In the genomic region with DNA sequence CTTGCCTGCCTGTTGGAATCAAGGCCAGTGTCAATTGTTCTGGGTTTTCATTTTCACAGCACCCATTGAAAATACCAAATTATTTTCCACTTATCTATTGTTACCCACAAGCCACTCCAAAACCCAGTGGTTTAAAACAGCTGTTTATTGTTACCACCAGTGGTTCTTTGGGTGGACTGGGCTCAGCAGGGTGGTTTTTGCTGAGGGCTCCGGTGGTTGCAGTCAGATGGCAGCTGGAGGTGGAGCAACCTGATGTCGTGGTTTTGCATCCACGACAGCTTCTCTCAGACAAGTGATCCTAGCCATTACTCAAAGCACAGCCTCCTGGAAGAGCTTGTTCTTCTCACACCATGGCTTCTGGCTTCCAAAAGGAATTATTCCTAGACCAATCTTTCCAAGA, we compare ENCODE assay signal across 1 cellular context.
A peak's percentile ranks its signal among the peaks of the same experiment; 100 is the strongest.
TF ChIP-seq lines count a peak whose summit lies in the region.

No MANE protein-coding gene starts in this region.

TF ChIP-seq in GM23338, 12 proteins besides CTCF, POLR2A, EP300 and RAD21 (continued from another document):
- TF ChIP-seq, protein P1, sequence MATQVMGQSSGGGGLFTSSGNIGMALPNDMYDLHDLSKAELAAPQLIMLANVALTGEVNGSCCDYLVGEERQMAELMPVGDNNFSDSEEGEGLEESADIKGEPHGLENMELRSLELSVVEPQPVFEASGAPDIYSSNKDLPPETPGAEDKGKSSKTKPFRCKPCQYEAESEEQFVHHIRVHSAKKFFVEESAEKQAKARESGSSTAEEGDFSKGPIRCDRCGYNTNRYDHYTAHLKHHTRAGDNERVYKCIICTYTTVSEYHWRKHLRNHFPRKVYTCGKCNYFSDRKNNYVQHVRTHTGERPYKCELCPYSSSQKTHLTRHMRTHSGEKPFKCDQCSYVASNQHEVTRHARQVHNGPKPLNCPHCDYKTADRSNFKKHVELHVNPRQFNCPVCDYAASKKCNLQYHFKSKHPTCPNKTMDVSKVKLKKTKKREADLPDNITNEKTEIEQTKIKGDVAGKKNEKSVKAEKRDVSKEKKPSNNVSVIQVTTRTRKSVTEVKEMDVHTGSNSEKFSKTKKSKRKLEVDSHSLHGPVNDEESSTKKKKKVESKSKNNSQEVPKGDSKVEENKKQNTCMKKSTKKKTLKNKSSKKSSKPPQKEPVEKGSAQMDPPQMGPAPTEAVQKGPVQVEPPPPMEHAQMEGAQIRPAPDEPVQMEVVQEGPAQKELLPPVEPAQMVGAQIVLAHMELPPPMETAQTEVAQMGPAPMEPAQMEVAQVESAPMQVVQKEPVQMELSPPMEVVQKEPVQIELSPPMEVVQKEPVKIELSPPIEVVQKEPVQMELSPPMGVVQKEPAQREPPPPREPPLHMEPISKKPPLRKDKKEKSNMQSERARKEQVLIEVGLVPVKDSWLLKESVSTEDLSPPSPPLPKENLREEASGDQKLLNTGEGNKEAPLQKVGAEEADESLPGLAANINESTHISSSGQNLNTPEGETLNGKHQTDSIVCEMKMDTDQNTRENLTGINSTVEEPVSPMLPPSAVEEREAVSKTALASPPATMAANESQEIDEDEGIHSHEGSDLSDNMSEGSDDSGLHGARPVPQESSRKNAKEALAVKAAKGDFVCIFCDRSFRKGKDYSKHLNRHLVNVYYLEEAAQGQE (IDR thresholded peaks at IDR 0.05; ENCODE audit: unreplicated experiment) = no peak
- TF ChIP-seq ZNF331 (CRISPR knock-in tag; IDR thresholded peaks at IDR 0.05; ENCODE audit: low read depth) (peak; percentile 88), POLR2AphosphoS5 (IDR thresholded peaks at IDR 0.05; ENCODE audit: low read depth) (no peak), ZNF462 (CRISPR knock-in tag; IDR thresholded peaks at IDR 0.05) (no peak)
